18 cellular contexts compared by ENCODE assay signal in genomic region chr2:238555786-238556542, GRCh38.
DNase-seq lines count a peak whose midpoint lies in the region; ATAC-seq, FAIRE-seq and TF ChIP-seq lines count a peak whose summit lies in the region.
"Had no signal": no experiment of that assay in that cellular context is flagged by ENCODE, and none has a peak within 500 bp of the region (broad histone marks: within the 10 kb centered on the region; RNA-seq: fewer than 3 reads in every experiment).

No MANE protein-coding gene starts in this region.

- DNase-seq in SK-N-SH, result no peak
- DNase-seq in HTR-8/SVneo (ENCODE audit: insufficient read length, low spot score), result no peak
- no peak for DNase-seq in mesenchymal stem cell
- DNase-seq in ovary, result no peak
- DNase-seq: Calu3; CD8-positive, alpha-beta T cell; DMS53; DND-41; EL; KG1 had no signal

- H2BK15ac ChIP-seq in mesenchymal stem cell (ENCODE audit: low read depth, poor library complexity, severe bottlenecking), result no peak overlapping the region

- no peak overlapping the region for H2BK120ac ChIP-seq in mesenchymal stem cell (ENCODE audit: low read depth, low read length)

- peak overlapping the region; percentile 25 for H4K91ac ChIP-seq in mesenchymal stem cell (ENCODE audit: low read length)

- no peak overlapping the region for H2AFZ ChIP-seq in SK-N-SH (ENCODE audit: low read depth)
- no peak overlapping the region for H2AFZ ChIP-seq in mesenchymal stem cell (ENCODE audit: low read depth, low read length)

- H4K8ac ChIP-seq in mesenchymal stem cell (ENCODE audit: low read length), result no peak overlapping the region

- no peaks in the 10 kb centered on the region for H4K20me1 ChIP-seq in SK-N-SH (ENCODE audit: insufficient read depth)
- H4K20me1 ChIP-seq: BLaER1 had no signal

- no peak for TF ChIP-seq RAD21 in SK-N-SH (IDR thresholded peaks at IDR 0.05; ENCODE audit: low read length)

- H3F3A ChIP-seq in SK-N-SH (replicated peaks; ENCODE audit: insufficient read depth), result no peaks in the 10 kb centered on the region

- H3K14ac ChIP-seq in mesenchymal stem cell (ENCODE audit: low read length in 2 of 2), result no peak overlapping the region

- no peaks in the 10 kb centered on the region for H3K79me2 ChIP-seq in SK-N-SH (ENCODE audit: insufficient read depth)

- POLR2A ChIA-PET in SK-N-SH (lab: Yijun Ruan, JAX), result no interaction called here

- H3K4ac ChIP-seq in mesenchymal stem cell (ENCODE audit: low read depth in 1 of 2, low read length in 2 of 2), result no peak overlapping the region

- H3K9ac ChIP-seq in SK-N-SH (no peak overlapping the region), mesenchymal stem cell (ENCODE audit: low read length) (no peak overlapping the region)
- H3K9ac ChIP-seq: BLaER1 had no signal

- no peak overlapping the region for H2BK5ac ChIP-seq in mesenchymal stem cell (ENCODE audit: low read depth, low read length, poor library complexity, severe bottlenecking)

- WGBS in SK-N-SH (ENCODE audit: low lambda C conversion rate), result 72% methylated on average over 12 of the region's 13 CpGs
- 88% methylated on average over 13 of the region's 13 CpGs for WGBS in mesenchymal stem cell
- WGBS in ovary, 3 donors, result 79 to 86% (median 80%) methylated on average over 13 of the region's 13 CpGs

- H3K4me2 ChIP-seq in SK-N-SH, result no peak overlapping the region
- no peak overlapping the region for H3K4me2 ChIP-seq in mesenchymal stem cell (ENCODE audit: low read length, poor library complexity, severe bottlenecking)
- H3K4me2 ChIP-seq: BLaER1 had no signal

- no peak overlapping the region for H2AK5ac ChIP-seq in mesenchymal stem cell (ENCODE audit: low read length, severe bottlenecking)

- H3K4me1 ChIP-seq in SK-N-SH (ENCODE audit: control insufficient read depth in 1 of 2, insufficient read depth in 2 of 2, low read depth in 1 of 2, low read length in 1 of 2) (no peaks in the 10 kb centered on the region), mesenchymal stem cell (ENCODE audit: control insufficient read depth, insufficient read depth, low read depth, low read length) (no peaks in the 10 kb centered on the region), ovary (ENCODE audit: insufficient read depth) (no peaks in the 10 kb centered on the region)
- H3K4me1 ChIP-seq: BLaER1, HAP-1 had no signal

- intact Hi-C loops in ovary (cut with DNase I), result no loop called here

- peak; percentile 97 for FAIRE-seq in HTR-8/SVneo (lab: Jason Lieb, UNC)
- FAIRE-seq: GM12878 had no signal

- H2BK12ac ChIP-seq in mesenchymal stem cell (ENCODE audit: low read length in 2 of 2), result no peak overlapping the region

- ATAC-seq in SK-N-SH treated with all-trans-retinoic acid at 6 μM for 48 hours, result no peak
- ATAC-seq in GM21390 (IDR thresholded peaks at IDR 0.05; ENCODE audit: unreplicated experiment), result no peak
- no peak for ATAC-seq in HG03039 (IDR thresholded peaks at IDR 0.05; ENCODE audit: unreplicated experiment)
- ATAC-seq: CD8-positive, alpha-beta T cell; GM12878 had no signal

- CTCF ChIA-PET in SK-N-SH (lab: Yijun Ruan, JAX), result no interaction called here

- H3K4me3 ChIP-seq in SK-N-SH (ENCODE audit: low read depth in 2 of 2, low read length in 1 of 2), result no peak overlapping the region
- no peak overlapping the region for H3K4me3 ChIP-seq in mesenchymal stem cell (ENCODE audit: insufficient read depth in 1 of 2, low read depth in 1 of 2, low read length in 2 of 2)
- no peak overlapping the region for H3K4me3 ChIP-seq in ovary
- H3K4me3 ChIP-seq: BLaER1, GM12878, HAP-1 had no signal

- no peak overlapping the region for H3K23ac ChIP-seq in mesenchymal stem cell (ENCODE audit: low read length in 2 of 2)

- H3K9me3 ChIP-seq in SK-N-SH, result no peaks in the 10 kb centered on the region
- peaks cover 13% of the 10 kb centered on the region for H3K9me3 ChIP-seq in mesenchymal stem cell (ENCODE audit: control insufficient read depth, low read length)
- H3K9me3 ChIP-seq in ovary, result no peaks in the 10 kb centered on the region
- H3K9me3 ChIP-seq: HAP-1 had no signal

- TF ChIP-seq EP300 in SK-N-SH (IDR thresholded peaks at IDR 0.05; ENCODE audit: borderline replicate concordance in 1 of 2, low read depth in 1 of 2, low read length in 1 of 2), result no peak
- TF ChIP-seq EP300 in ovary (IDR thresholded peaks at IDR 0.05), result no peak

- no peak overlapping the region for H3K18ac ChIP-seq in mesenchymal stem cell (ENCODE audit: low read depth in 1 of 2, low read length in 2 of 2)

- TF ChIP-seq CTCF in SK-N-SH (IDR thresholded peaks at IDR 0.05) (no peak), ovary (IDR thresholded peaks at IDR 0.05) (no peak)

- H3K27ac ChIP-seq in SK-N-SH (ENCODE audit: low read depth in 2 of 2, low read length in 1 of 2) (no peak overlapping the region), mesenchymal stem cell (ENCODE audit: low read length, poor library complexity, severe bottlenecking) (no peak overlapping the region), ovary (no peak overlapping the region)
- H3K27ac ChIP-seq: 22Rv1, BLaER1, HL-60 had no signal

- H3K79me1 ChIP-seq in mesenchymal stem cell (replicated peaks; ENCODE audit: low read length, poor library complexity, severe bottlenecking), result no peaks in the 10 kb centered on the region

- H3K36me3 ChIP-seq in SK-N-SH (replicated peaks in 1 of 2; ENCODE audit: control insufficient read depth in 1 of 2, insufficient read depth in 2 of 2, low read length in 1 of 2) (no peaks in the 10 kb centered on the region), mesenchymal stem cell (ENCODE audit: control insufficient read depth in 1 of 2, insufficient read depth in 2 of 2, low read depth in 1 of 2, low read length in 2 of 2) (peaks cover 0 to 3% of the 10 kb centered on the region in 2 experiments), ovary (no peaks in the 10 kb centered on the region)
- H3K36me3 ChIP-seq: BLaER1, HAP-1 had no signal

- TF ChIP-seq POLR2A in ovary (IDR thresholded peaks at IDR 0.05), result no peak

- H3K9me2 ChIP-seq in SK-N-SH, result no peaks in the 10 kb centered on the region

- H3K27me3 ChIP-seq in SK-N-SH (ENCODE audit: insufficient read depth) (no peaks in the 10 kb centered on the region), mesenchymal stem cell (ENCODE audit: control insufficient read depth in 1 of 2, insufficient read depth in 1 of 2, low read length in 2 of 2) (peaks cover 0 to 3% of the 10 kb centered on the region in 2 experiments), ovary (no peaks in the 10 kb centered on the region)
- H3K27me3 ChIP-seq: BLaER1 had no signal

TF ChIP-seq in SK-N-SH, 30 proteins besides CTCF, POLR2A, EP300 and RAD21 (continues in another document):
- no peak for TF ChIP-seq ELF1 (IDR thresholded peaks at IDR 0.05)
- TF ChIP-seq REST (IDR thresholded peaks at IDR 0.05; ENCODE audit: low read depth, low read length), result peak; percentile 75
- TF ChIP-seq NRF1 (IDR thresholded peaks at IDR 0.05; ENCODE audit: low read depth, low read length), result no peak
- TF ChIP-seq EZH2phosphoT487 (IDR thresholded peaks at IDR 0.05; ENCODE audit: borderline replicate concordance, low read depth), result no peak

TF ChIP-seq in SK-N-SH treated with all-trans-retinoic acid at 6 μM for 48 hours, 23 proteins besides CTCF, POLR2A, EP300 and RAD21 (continues in another document):
- TF ChIP-seq PATZ1 (CRISPR knock-in tag; IDR thresholded peaks at IDR 0.05; ENCODE audit: borderline replicate concordance) (no peak), BACH2 (CRISPR knock-in tag; IDR thresholded peaks at IDR 0.05; ENCODE audit: borderline replicate concordance) (no peak), ZNF8 (CRISPR knock-in tag; IDR thresholded peaks at IDR 0.05) (no peak), ESRRG (CRISPR knock-in tag; IDR thresholded peaks at IDR 0.05) (no peak), ISL1 (CRISPR knock-in tag; IDR thresholded peaks at IDR 0.05) (no peak), RARB (CRISPR knock-in tag; IDR thresholded peaks at IDR 0.05) (no peak), CSRNP3 (CRISPR knock-in tag; IDR thresholded peaks at IDR 0.05) (no peak), ZNF565 (CRISPR knock-in tag; conservative IDR thresholded peaks at IDR 0.05; ENCODE audit: low read depth) (no peak), GLIS3 (CRISPR knock-in tag; IDR thresholded peaks at IDR 0.05) (no peak), CSDC2 (CRISPR knock-in tag; IDR thresholded peaks at IDR 0.05) (no peak)
